In genomic region chr10:422232-422631, GRCh38 we compare ENCODE assay signal across 15 cellular contexts.
DNase-seq lines count a peak whose midpoint lies in the region; ATAC-seq and TF ChIP-seq lines count a peak whose summit lies in the region.
"Had no signal": no experiment of that assay in that cellular context is flagged by ENCODE, and none has a peak within 500 bp of the region (broad histone marks: within the 10 kb centered on the region; RNA-seq: fewer than 3 reads in every experiment).

No MANE protein-coding gene starts in this region.

- 0 out of 2 replicates have a peak, but pooled peaks cover 4% of the 10 kb centered on the region for H4K20me1 ChIP-seq in BLaER1

- H3K9ac ChIP-seq in BLaER1: no peak overlapping the region
- H3K9ac ChIP-seq: BLaER1 treated with 17β-estradiol and CSF1 and Interleukin-3, amounts not matched to agents 10 nM and 100 nM; GM23248 had no signal

- TF ChIP-seq CTCF in ascending aorta (IDR thresholded peaks at IDR 0.05) (no peak), nephron (IDR thresholded peaks at IDR 0.05; ENCODE audit: unreplicated experiment in 3 of 3) (no peak), Caco-2 (IDR thresholded peaks at IDR 0.05; ENCODE audit: insufficient read depth in 1 of 2, low read depth in 1 of 2, low read length in 1 of 2, severe bottlenecking in 1 of 2, unreplicated experiment in 1 of 2) (no peak)

- peak; percentile 22 for DNase-seq in NAMALWA (ENCODE audit: low spot score)
- DNase-seq in ascending aorta (ENCODE audit: low spot score in 2 of 2): no peak
- DNase-seq in Right ventricle myocardium superior: no peak
- DNase-seq in Caco-2: no peak
- DNase-seq in naive thymus-derived CD4-positive, alpha-beta T cell: no peak
- no peak for DNase-seq in activated T-helper 2 cell treated with anti-CD3 and anti-CD28 coated beads, Interferon-gamma antibody, Interleukin-2, Interleukin-4, amounts not matched to agents 10 μg/mL and 5 μg/mL and 100 μg/mL, durations not matched to agents 14 hours and 24 hours and 36 hours (ENCODE audit: low spot score)
- DNase-seq: 8988T; CD8-positive, alpha-beta T cell; DMS 273 treated with DMSO at 0.1 percent for 48 hours; DMS53; GM23248 had no signal

- H3K9me3 Mint-ChIP-seq in nephron (no peaks in the 10 kb centered on the region), Caco-2 (ENCODE audit: unreplicated experiment) (no peaks in the 10 kb centered on the region)
- H3K9me3 Mint-ChIP-seq in naive thymus-derived CD4-positive, alpha-beta T cell: peaks cover 0 to 3% (median 0%) of the 10 kb centered on the region in 11 donors
- H3K9me3 Mint-ChIP-seq in activated T-helper 2 cell treated with anti-CD3 and anti-CD28 coated beads, Interferon-gamma antibody, Interleukin-2, Interleukin-4, amounts not matched to agents 10 μg/mL and 5 μg/mL and 100 μg/mL, durations not matched to agents 14 hours and 24 hours and 36 hours: no peaks in the 10 kb centered on the region
- H3K9me3 Mint-ChIP-seq: CD8-positive, alpha-beta T cell had no signal

- no peak for ATAC-seq in Right ventricle myocardium superior (ENCODE audit: poor library complexity)
- no peak for ATAC-seq in naive thymus-derived CD4-positive, alpha-beta T cell
- ATAC-seq: CD8-positive, alpha-beta T cell had no signal

- H3K27me3 Mint-ChIP-seq in nephron (ENCODE audit: low read depth): no peaks in the 10 kb centered on the region
- no peaks in the 10 kb centered on the region for H3K27me3 Mint-ChIP-seq in Caco-2 (ENCODE audit: insufficient read depth, unreplicated experiment)
- H3K27me3 Mint-ChIP-seq in naive thymus-derived CD4-positive, alpha-beta T cell: peaks cover 0 to 11% (median 0%) of the 10 kb centered on the region in 5 donors
- H3K27me3 Mint-ChIP-seq in activated T-helper 2 cell treated with anti-CD3 and anti-CD28 coated beads, Interferon-gamma antibody, Interleukin-2, Interleukin-4, amounts not matched to agents 10 μg/mL and 5 μg/mL and 100 μg/mL, durations not matched to agents 14 hours and 24 hours and 36 hours (ENCODE audit: low read depth): peaks cover 6% of the 10 kb centered on the region

- H3K9me3 ChIP-seq in BLaER1 (no peaks in the 10 kb centered on the region), ascending aorta (no peaks in the 10 kb centered on the region), Caco-2 (no peaks in the 10 kb centered on the region)
- H3K9me3 ChIP-seq in naive thymus-derived CD4-positive, alpha-beta T cell (ENCODE audit: control insufficient read depth in 2 of 3, low read length in 3 of 3): no peaks in the 10 kb centered on the region
- H3K9me3 ChIP-seq: BLaER1 treated with 17β-estradiol and CSF1 and Interleukin-3, amounts not matched to agents 10 nM and 100 nM; HAP-1 had no signal

- peaks cover 52% of the 10 kb centered on the region for H3K36me3 ChIP-seq in BLaER1
- peaks cover 0 to 14% of the 10 kb centered on the region in 2 donors for H3K36me3 ChIP-seq in ascending aorta
- H3K36me3 ChIP-seq in Caco-2 (ENCODE audit: control insufficient read depth, insufficient read depth, low read length): no peaks in the 10 kb centered on the region; the same call in 1 of the 2 replicates
- H3K36me3 ChIP-seq in naive thymus-derived CD4-positive, alpha-beta T cell (ENCODE audit: control insufficient read depth in 2 of 3, insufficient read depth in 3 of 3, low read length in 3 of 3): no peaks in the 10 kb centered on the region
- H3K36me3 ChIP-seq: HAP-1 had no signal

- H3K27me3 ChIP-seq in BLaER1 (no peaks in the 10 kb centered on the region), ascending aorta (no peaks in the 10 kb centered on the region), Caco-2 (replicated peaks; ENCODE audit: control insufficient read depth, insufficient read depth, low read length) (no peaks in the 10 kb centered on the region)
- H3K27me3 ChIP-seq in naive thymus-derived CD4-positive, alpha-beta T cell (ENCODE audit: control insufficient read depth in 2 of 2, insufficient read depth in 2 of 2, low read length in 2 of 2): no peaks in the 10 kb centered on the region
- H3K27me3 ChIP-seq: BLaER1 treated with 17β-estradiol and CSF1 and Interleukin-3, amounts not matched to agents 10 nM and 100 nM had no signal

- peaks cover 26% of the 10 kb centered on the region for H3K4me1 Mint-ChIP-seq in nephron
- no peaks in the 10 kb centered on the region for H3K4me1 Mint-ChIP-seq in Caco-2 (ENCODE audit: low read depth, unreplicated experiment)
- H3K4me1 Mint-ChIP-seq in naive thymus-derived CD4-positive, alpha-beta T cell: peaks cover 0 to 12% (median 2%) of the 10 kb centered on the region in 7 donors
- H3K4me1 Mint-ChIP-seq in activated T-helper 2 cell treated with anti-CD3 and anti-CD28 coated beads, Interferon-gamma antibody, Interleukin-2, Interleukin-4, amounts not matched to agents 10 μg/mL and 5 μg/mL and 100 μg/mL, durations not matched to agents 14 hours and 24 hours and 36 hours (ENCODE audit: low read depth): no peaks in the 10 kb centered on the region

- H3K4me1 ChIP-seq in BLaER1: peaks cover 9% of the 10 kb centered on the region
- peaks cover 3 to 12% of the 10 kb centered on the region in 2 donors for H3K4me1 ChIP-seq in ascending aorta
- H3K4me1 ChIP-seq in Caco-2: no peaks in the 10 kb centered on the region
- H3K4me1 ChIP-seq in naive thymus-derived CD4-positive, alpha-beta T cell (ENCODE audit: control insufficient read depth in 2 of 2, insufficient read depth in 2 of 2, low read length in 2 of 2): no peaks in the 10 kb centered on the region
- H3K4me1 ChIP-seq: HAP-1 had no signal

- peak overlapping the region; percentile 9; the same call in 1 of the 2 replicates for H3K4me2 ChIP-seq in BLaER1
- H3K4me2 ChIP-seq: BLaER1 treated with 17β-estradiol and CSF1 and Interleukin-3, amounts not matched to agents 10 nM and 100 nM had no signal

- CTCF ChIA-PET in Caco-2 (lab: Charles Lee): no interaction called here
- CTCF ChIA-PET in naive thymus-derived CD4-positive, alpha-beta T cell (lab: Charles Lee): no interaction called here

- H3K4me3 ChIP-seq in BLaER1 (no peak overlapping the region), ascending aorta (no peak overlapping the region), Caco-2 (ENCODE audit: low read depth, low read length) (no peak overlapping the region)
- H3K4me3 ChIP-seq in naive thymus-derived CD4-positive, alpha-beta T cell (ENCODE audit: low read length): no peak overlapping the region
- H3K4me3 ChIP-seq: BLaER1 treated with 17β-estradiol and CSF1 and Interleukin-3, amounts not matched to agents 10 nM and 100 nM; GM23248; HAP-1 had no signal

- BruUV-seq in Caco-2 (replicated peaks; lab: Mats Ljungman, UMichigan): no TSS peak

- H3K36me3 Mint-ChIP-seq in nephron (ENCODE audit: low read depth) (peaks cover 46% of the 10 kb centered on the region), Caco-2 (ENCODE audit: insufficient read depth, unreplicated experiment) (peaks cover 9% of the 10 kb centered on the region)
- peaks cover 0 to 14% (median 3%) of the 10 kb centered on the region in 5 donors for H3K36me3 Mint-ChIP-seq in naive thymus-derived CD4-positive, alpha-beta T cell
- no peaks in the 10 kb centered on the region for H3K36me3 Mint-ChIP-seq in activated T-helper 2 cell treated with anti-CD3 and anti-CD28 coated beads, Interferon-gamma antibody, Interleukin-2, Interleukin-4, amounts not matched to agents 10 μg/mL and 5 μg/mL and 100 μg/mL, durations not matched to agents 14 hours and 24 hours and 36 hours (ENCODE audit: low read depth)

- H3K27ac Mint-ChIP-seq in nephron: peak overlapping the region; percentile 8 to 59 (median 19)
- H3K27ac Mint-ChIP-seq in Caco-2 (ENCODE audit: unreplicated experiment): no peak overlapping the region
- no peak overlapping the region for H3K27ac Mint-ChIP-seq in naive thymus-derived CD4-positive, alpha-beta T cell
- no peak overlapping the region for H3K27ac Mint-ChIP-seq in activated T-helper 2 cell treated with anti-CD3 and anti-CD28 coated beads, Interferon-gamma antibody, Interleukin-2, Interleukin-4, amounts not matched to agents 10 μg/mL and 5 μg/mL and 100 μg/mL, durations not matched to agents 14 hours and 24 hours and 36 hours
- H3K27ac Mint-ChIP-seq: CD8-positive, alpha-beta T cell had no signal

- intact Hi-C loops in ascending aorta (cut with DNase I) (no loop called here), Right ventricle myocardium superior (cut with DNase I) (no loop called here), Caco-2 (cut with micrococcal nuclease; ENCODE audit: unreplicated experiment) (no loop called here)
- intact Hi-C loops in naive thymus-derived CD4-positive, alpha-beta T cell (cut with micrococcal nuclease): no loop called here
- intact Hi-C loops in activated T-helper 2 cell treated with anti-CD3 and anti-CD28 coated beads, Interferon-gamma antibody, Interleukin-2, Interleukin-4, amounts not matched to agents 10 μg/mL and 5 μg/mL and 100 μg/mL, durations not matched to agents 14 hours and 24 hours and 36 hours (cut with micrococcal nuclease): no loop called here

- H3K4me3 Mint-ChIP-seq in nephron: no peak overlapping the region
- no peak overlapping the region for H3K4me3 Mint-ChIP-seq in Caco-2 (ENCODE audit: unreplicated experiment)
- H3K4me3 Mint-ChIP-seq in naive thymus-derived CD4-positive, alpha-beta T cell: no peak overlapping the region
- no peak overlapping the region for H3K4me3 Mint-ChIP-seq in activated T-helper 2 cell treated with anti-CD3 and anti-CD28 coated beads, Interferon-gamma antibody, Interleukin-2, Interleukin-4, amounts not matched to agents 10 μg/mL and 5 μg/mL and 100 μg/mL, durations not matched to agents 14 hours and 24 hours and 36 hours (ENCODE audit: low read depth)
- H3K4me3 Mint-ChIP-seq: CD8-positive, alpha-beta T cell had no signal

- H3K27ac ChIP-seq in BLaER1: no peak overlapping the region
- H3K27ac ChIP-seq in ascending aorta: peak overlapping the region; percentile 67 to 73
- no peak overlapping the region for H3K27ac ChIP-seq in naive thymus-derived CD4-positive, alpha-beta T cell (ENCODE audit: low read depth, low read length)
- H3K27ac ChIP-seq: BLaER1 treated with 17β-estradiol and CSF1 and Interleukin-3, amounts not matched to agents 10 nM and 100 nM; GM23248 had no signal

- POLR2A ChIA-PET in Caco-2 (lab: Charles Lee): no interaction called here
- POLR2A ChIA-PET in naive thymus-derived CD4-positive, alpha-beta T cell (lab: Charles Lee): no interaction called here

Comparison
In these comparisons a context has a peak if more than half of its experiments do, and no peak if none do; other contexts are left out.
1. H3K27ac ChIP-seq: peak in ascending aorta (2 of 2); none in BLaER1 (single experiment) and naive thymus-derived CD4-positive, alpha-beta T cell (single experiment).
2. H3K27ac Mint-ChIP-seq: peak in nephron (3 of 3); none in Caco-2 (single experiment), naive thymus-derived CD4-positive, alpha-beta T cell (0 of 9) and activated T-helper 2 cell treated with anti-CD3 and anti-CD28 coated beads, Interferon-gamma antibody, Interleukin-2, Interleukin-4, amounts not matched to agents 10 μg/mL and 5 μg/mL and 100 μg/mL, durations not matched to agents 14 hours and 24 hours and 36 hours (single experiment).